In the genomic region with DNA sequence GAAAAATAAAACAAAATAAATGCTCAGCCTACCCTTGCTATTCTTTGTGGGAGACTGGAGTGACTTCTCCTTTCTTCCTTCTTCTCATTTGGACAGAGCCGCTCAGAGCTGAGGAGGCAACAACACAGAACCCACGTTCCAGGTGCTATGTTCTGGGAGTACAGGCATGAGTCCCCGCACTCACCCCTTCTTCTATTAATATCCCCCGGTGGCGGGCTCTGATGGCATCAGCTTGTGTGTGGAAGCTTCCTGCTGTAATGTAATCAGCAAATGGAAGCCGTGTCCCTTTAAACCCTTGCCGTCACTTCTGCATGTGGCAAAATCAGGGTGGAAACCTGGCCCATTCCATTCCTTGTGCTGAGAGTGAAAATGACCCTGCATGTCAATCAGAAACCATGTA, we compare ENCODE assay signal across 38 cellular contexts.
"Had no signal": no experiment of that assay in that cellular context is flagged by ENCODE, and none has a peak within 500 bp of the region (broad histone marks: within the 10 kb centered on the region; RNA-seq: fewer than 3 reads in every experiment).

No MANE protein-coding gene starts in this region.

- H3K27ac Mint-ChIP-seq: activated naive CD4-positive, alpha-beta T cell treated with anti-CD3 and anti-CD28 coated beads for 36 hours; activated naive CD4-positive, alpha-beta T cell treated with anti-CD3 and anti-CD28 coated beads, Interleukin-2, amount 10 ng/mL, durations not matched to agents 7 days and 5 days; activated naive CD4-positive, alpha-beta T cell treated with anti-CD3 and anti-CD28 coated beads, Interleukin-2, amount 50 U/mL, for 24 hours; activated naive CD4-positive, alpha-beta T cell treated with anti-CD3 and anti-CD28 coated beads, Interleukin-2, amount 50 U/mL, for 72 hours; activated naive CD8-positive, alpha-beta T cell; activated naive CD8-positive, alpha-beta T cell treated with anti-CD3 and anti-CD28 coated beads for 36 hours; activated naive CD8-positive, alpha-beta T cell treated with anti-CD3 and anti-CD28 coated beads, Interleukin-2, amount 10 ng/mL, durations not matched to agents 7 days and 5 days; activated naive CD8-positive, alpha-beta T cell treated with anti-CD3 and anti-CD28 coated beads, Interleukin-2, amount 50 U/mL, for 24 hours; activated T-cell treated with anti-CD3 and anti-CD28 coated beads, Interleukin-2, amount 50 U/mL, for 24 hours; activated T-cell treated with anti-CD3 and anti-CD28 coated beads, Interleukin-2, amount 50 U/mL, for 72 hours; activated T-helper 1 cell treated with anti-CD3 and anti-CD28 coated beads, Interleukin-12 subunit alpha, Interleukin-12 subunit beta, Interleukin-2, Interleukin-4 antibody, amounts not matched to agents 30 ng/mL and 10 ng/mL and 1 ng/mL, durations not matched to agents 14 hours and 24 hours and 36 hours; activated T-helper 17 cell treated with anti-CD3 and anti-CD28 coated beads, Interleukin-2, amount 50 U/mL, for 72 hours; activated T-helper 2 cell treated with anti-CD3 and anti-CD28 coated beads, Interferon-gamma antibody, Interleukin-2, Interleukin-4, amounts not matched to agents 10 μg/mL and 5 μg/mL and 100 μg/mL, durations not matched to agents 14 hours and 24 hours and 36 hours; brain had no signal

- ATAC-seq: activated naive CD4-positive, alpha-beta T cell treated with anti-CD3 and anti-CD28 coated beads, Interleukin-2, amount 50 U/mL, for 72 hours; activated naive CD8-positive, alpha-beta T cell treated with anti-CD3 and anti-CD28 coated beads, Interleukin-2, amount 50 U/mL, for 24 hours; activated T-cell treated with anti-CD3 and anti-CD28 coated beads, Interleukin-2, amount 50 U/mL, for 4 hours; activated T-cell treated with anti-CD3 and anti-CD28 coated beads, Interleukin-2, amount 50 U/mL, for 72 hours; activated T-helper 17 cell treated with anti-CD3 and anti-CD28 coated beads, Interleukin-2, amount 50 U/mL, for 72 hours; body of pancreas had no signal

- H3K9me3 ChIP-seq: ascending aorta, body of pancreas had no signal

- H3K4me1 Mint-ChIP-seq: activated naive CD4-positive, alpha-beta T cell treated with anti-CD3 and anti-CD28 coated beads, Interleukin-2, amount 10 ng/mL, durations not matched to agents 7 days and 5 days; activated naive CD4-positive, alpha-beta T cell treated with anti-CD3 and anti-CD28 coated beads, Interleukin-2, amount 50 U/mL, for 24 hours; activated naive CD8-positive, alpha-beta T cell treated with anti-CD3 and anti-CD28 coated beads for 36 hours; activated naive CD8-positive, alpha-beta T cell treated with anti-CD3 and anti-CD28 coated beads, Interleukin-2, amount 10 ng/mL, durations not matched to agents 7 days and 5 days; activated naive CD8-positive, alpha-beta T cell treated with anti-CD3 and anti-CD28 coated beads, Interleukin-2, amount 50 U/mL, for 24 hours; activated T-helper 17 cell treated with anti-CD3 and anti-CD28 coated beads, Interleukin-2, amount 50 U/mL, for 72 hours; central memory CD8-positive, alpha-beta T cell had no signal

- DNase-seq: activated effector memory CD4-positive, alpha-beta T cell treated with anti-CD3 and anti-CD28 coated beads, Interleukin-2, amount 50 U/mL, for 16 hours; activated effector memory CD4-positive, alpha-beta T cell treated with Interleukin-2 at 50 U/mL for 16 hours; activated gamma-delta T cell; activated gamma-delta T cell treated with Interleukin-2 at 50 U/mL for 16 hours; activated naive CD4-positive, alpha-beta T cell; activated naive CD4-positive, alpha-beta T cell treated with anti-CD3 and anti-CD28 coated beads for 36 hours; activated naive CD4-positive, alpha-beta T cell treated with anti-CD3 and anti-CD28 coated beads, Interleukin-2, amount 10 ng/mL, durations not matched to agents 7 days and 5 days; activated naive CD4-positive, alpha-beta T cell treated with anti-CD3 and anti-CD28 coated beads, Interleukin-2, amount 50 U/mL, for 16 hours; activated naive CD4-positive, alpha-beta T cell treated with Interleukin-2 at 50 U/mL for 16 hours; activated naive CD8-positive, alpha-beta T cell treated with anti-CD3 and anti-CD28 coated beads for 36 hours; activated naive CD8-positive, alpha-beta T cell treated with anti-CD3 and anti-CD28 coated beads, Interleukin-2, amount 10 ng/mL, durations not matched to agents 7 days and 5 days; activated naive CD8-positive, alpha-beta T cell treated with anti-CD3 and anti-CD28 coated beads, Interleukin-2, amount 50 U/mL, for 24 hours; activated T-cell treated with anti-CD3 and anti-CD28 coated beads, Interleukin-2, amount 50 U/mL, for 1 hour; activated T-cell treated with anti-CD3 and anti-CD28 coated beads, Interleukin-2, amount 50 U/mL, for 24 hours; activated T-cell treated with anti-CD3 and anti-CD28 coated beads, Interleukin-2, amount 50 U/mL, for 4 hours; activated T-cell treated with anti-CD3 and anti-CD28 coated beads, Interleukin-2, amount 50 U/mL, for 48 hours; activated T-cell treated with anti-CD3 and anti-CD28 coated beads, Interleukin-2, amount 50 U/mL, for 72 hours; adrenal gland; amniotic stem cell; amygdala; anterior cingulate cortex; aorta; body of pancreas; brain microvascular endothelial cell; caudate nucleus; central memory CD4-positive, alpha-beta T cell; cerebellar nuclear complex had no signal

- H3K4me3 Mint-ChIP-seq: activated naive CD4-positive, alpha-beta T cell treated with anti-CD3 and anti-CD28 coated beads for 36 hours; activated naive CD4-positive, alpha-beta T cell treated with anti-CD3 and anti-CD28 coated beads, Interleukin-2, amount 10 ng/mL, durations not matched to agents 7 days and 5 days; activated naive CD4-positive, alpha-beta T cell treated with anti-CD3 and anti-CD28 coated beads, Interleukin-2, amount 50 U/mL, for 24 hours; activated naive CD8-positive, alpha-beta T cell; activated naive CD8-positive, alpha-beta T cell treated with anti-CD3 and anti-CD28 coated beads for 36 hours; activated naive CD8-positive, alpha-beta T cell treated with anti-CD3 and anti-CD28 coated beads, Interleukin-2, amount 10 ng/mL, durations not matched to agents 7 days and 5 days; activated naive CD8-positive, alpha-beta T cell treated with anti-CD3 and anti-CD28 coated beads, Interleukin-2, amount 50 U/mL, for 24 hours; activated T-cell treated with anti-CD3 and anti-CD28 coated beads, Interleukin-2, amount 50 U/mL, for 24 hours; activated T-cell treated with anti-CD3 and anti-CD28 coated beads, Interleukin-2, amount 50 U/mL, for 4 hours; activated T-cell treated with anti-CD3 and anti-CD28 coated beads, Interleukin-2, amount 50 U/mL, for 72 hours; activated T-helper 1 cell treated with anti-CD3 and anti-CD28 coated beads, Interleukin-12 subunit alpha, Interleukin-12 subunit beta, Interleukin-2, Interleukin-4 antibody, amounts not matched to agents 30 ng/mL and 10 ng/mL and 1 ng/mL, durations not matched to agents 14 hours and 24 hours and 36 hours; activated T-helper 17 cell treated with anti-CD3 and anti-CD28 coated beads, Interleukin-2, amount 50 U/mL, for 72 hours; brain; central memory CD8-positive, alpha-beta T cell had no signal

- H3K4me3 ChIP-seq: adrenal gland, ascending aorta, body of pancreas, breast epithelium, cardiac muscle cell had no signal

- H3K36me3 ChIP-seq: adrenal gland, ascending aorta, brain microvascular endothelial cell, breast epithelium, cardiac muscle cell had no signal

- H3K27ac ChIP-seq: adrenal gland, ascending aorta, body of pancreas, brain microvascular endothelial cell, breast epithelium, cardiac muscle cell had no signal

- H3K9me3 Mint-ChIP-seq: activated naive CD4-positive, alpha-beta T cell treated with anti-CD3 and anti-CD28 coated beads, Interleukin-2, amount 10 ng/mL, durations not matched to agents 7 days and 5 days; activated naive CD4-positive, alpha-beta T cell treated with anti-CD3 and anti-CD28 coated beads, Interleukin-2, amount 50 U/mL, for 72 hours; activated naive CD8-positive, alpha-beta T cell treated with anti-CD3 and anti-CD28 coated beads, Interleukin-2, amount 10 ng/mL, durations not matched to agents 7 days and 5 days; activated T-cell treated with anti-CD3 and anti-CD28 coated beads, Interleukin-2, amount 50 U/mL, for 24 hours; activated T-cell treated with anti-CD3 and anti-CD28 coated beads, Interleukin-2, amount 50 U/mL, for 72 hours; activated T-helper 17 cell treated with anti-CD3 and anti-CD28 coated beads, Interleukin-2, amount 50 U/mL, for 72 hours; activated T-helper 2 cell treated with anti-CD3 and anti-CD28 coated beads, Interferon-gamma antibody, Interleukin-2, Interleukin-4, amounts not matched to agents 10 μg/mL and 5 μg/mL and 100 μg/mL, durations not matched to agents 14 hours and 24 hours and 36 hours; central memory CD8-positive, alpha-beta T cell had no signal

- H3K27me3 Mint-ChIP-seq: activated naive CD4-positive, alpha-beta T cell treated with anti-CD3 and anti-CD28 coated beads, Interleukin-2, amount 10 ng/mL, durations not matched to agents 7 days and 5 days; activated naive CD4-positive, alpha-beta T cell treated with anti-CD3 and anti-CD28 coated beads, Interleukin-2, amount 50 U/mL, for 24 hours; activated naive CD8-positive, alpha-beta T cell; activated naive CD8-positive, alpha-beta T cell treated with anti-CD3 and anti-CD28 coated beads for 36 hours; activated naive CD8-positive, alpha-beta T cell treated with anti-CD3 and anti-CD28 coated beads, Interleukin-2, amount 10 ng/mL, durations not matched to agents 7 days and 5 days; activated naive CD8-positive, alpha-beta T cell treated with anti-CD3 and anti-CD28 coated beads, Interleukin-2, amount 50 U/mL, for 24 hours; activated T-cell treated with anti-CD3 and anti-CD28 coated beads, Interleukin-2, amount 50 U/mL, for 24 hours; activated T-helper 17 cell treated with anti-CD3 and anti-CD28 coated beads, Interleukin-2, amount 50 U/mL, for 72 hours had no signal

- H3K4me1 ChIP-seq: adrenal gland, ascending aorta, body of pancreas, breast epithelium had no signal

- H3K27me3 ChIP-seq: adrenal gland, ascending aorta, body of pancreas, brain microvascular endothelial cell, breast epithelium, cardiac muscle cell had no signal

- H3K36me3 Mint-ChIP-seq: activated naive CD4-positive, alpha-beta T cell treated with anti-CD3 and anti-CD28 coated beads, Interleukin-2, amount 10 ng/mL, durations not matched to agents 7 days and 5 days; activated naive CD4-positive, alpha-beta T cell treated with anti-CD3 and anti-CD28 coated beads, Interleukin-2, amount 50 U/mL, for 24 hours; activated naive CD4-positive, alpha-beta T cell treated with anti-CD3 and anti-CD28 coated beads, Interleukin-2, amount 50 U/mL, for 72 hours; activated naive CD8-positive, alpha-beta T cell; activated naive CD8-positive, alpha-beta T cell treated with anti-CD3 and anti-CD28 coated beads for 36 hours; activated naive CD8-positive, alpha-beta T cell treated with anti-CD3 and anti-CD28 coated beads, Interleukin-2, amount 10 ng/mL, durations not matched to agents 7 days and 5 days; brain had no signal
